In the genomic region with DNA sequence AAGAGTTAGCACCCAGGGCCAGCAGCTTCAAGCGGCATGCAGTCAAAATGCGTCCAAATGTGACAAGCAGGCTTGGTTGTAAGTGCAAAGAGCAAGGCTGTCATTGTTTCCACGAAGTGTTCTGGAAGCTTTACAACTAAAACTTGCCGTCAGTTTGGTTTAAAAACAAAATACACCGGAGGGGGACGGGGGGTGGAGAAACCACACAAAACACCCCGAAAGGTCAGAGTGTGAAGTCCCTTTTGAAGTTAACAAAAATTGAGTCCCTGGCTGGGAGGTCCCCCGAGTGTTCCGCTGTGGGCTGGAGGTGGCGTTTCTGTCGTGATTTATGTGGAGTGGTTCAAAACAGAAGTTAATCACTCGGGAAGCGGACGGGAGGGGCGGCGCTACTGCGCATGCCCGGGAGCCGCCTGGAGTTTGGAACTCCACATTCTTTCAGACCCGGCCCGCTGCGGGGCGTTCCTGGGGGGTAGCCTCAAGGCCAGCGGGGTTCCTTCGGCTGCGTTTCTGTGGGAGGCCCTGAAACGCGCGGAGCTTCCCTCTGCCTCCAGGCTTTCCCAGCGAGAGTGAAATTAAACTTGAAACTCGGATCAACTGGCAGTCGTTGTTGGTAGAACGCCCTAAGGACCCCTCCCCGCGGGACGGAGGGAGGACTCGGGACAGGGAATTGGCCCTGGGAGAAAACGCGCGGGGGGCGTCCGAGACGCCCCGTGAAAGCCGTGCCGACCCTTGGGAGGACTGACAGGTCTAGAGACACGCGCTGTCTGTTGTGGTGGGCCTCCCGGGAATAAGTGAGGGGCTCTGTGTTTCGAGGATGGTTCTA, we compare ENCODE assay signal across 1 cellular context.
TF ChIP-seq lines count a peak whose summit lies in the region.

No MANE protein-coding gene starts in this region.

TF ChIP-seq in K562, 482 proteins besides CTCF, POLR2A, EP300 and RAD21 (continued from another document and continues in another):
- TF ChIP-seq, protein P1, sequence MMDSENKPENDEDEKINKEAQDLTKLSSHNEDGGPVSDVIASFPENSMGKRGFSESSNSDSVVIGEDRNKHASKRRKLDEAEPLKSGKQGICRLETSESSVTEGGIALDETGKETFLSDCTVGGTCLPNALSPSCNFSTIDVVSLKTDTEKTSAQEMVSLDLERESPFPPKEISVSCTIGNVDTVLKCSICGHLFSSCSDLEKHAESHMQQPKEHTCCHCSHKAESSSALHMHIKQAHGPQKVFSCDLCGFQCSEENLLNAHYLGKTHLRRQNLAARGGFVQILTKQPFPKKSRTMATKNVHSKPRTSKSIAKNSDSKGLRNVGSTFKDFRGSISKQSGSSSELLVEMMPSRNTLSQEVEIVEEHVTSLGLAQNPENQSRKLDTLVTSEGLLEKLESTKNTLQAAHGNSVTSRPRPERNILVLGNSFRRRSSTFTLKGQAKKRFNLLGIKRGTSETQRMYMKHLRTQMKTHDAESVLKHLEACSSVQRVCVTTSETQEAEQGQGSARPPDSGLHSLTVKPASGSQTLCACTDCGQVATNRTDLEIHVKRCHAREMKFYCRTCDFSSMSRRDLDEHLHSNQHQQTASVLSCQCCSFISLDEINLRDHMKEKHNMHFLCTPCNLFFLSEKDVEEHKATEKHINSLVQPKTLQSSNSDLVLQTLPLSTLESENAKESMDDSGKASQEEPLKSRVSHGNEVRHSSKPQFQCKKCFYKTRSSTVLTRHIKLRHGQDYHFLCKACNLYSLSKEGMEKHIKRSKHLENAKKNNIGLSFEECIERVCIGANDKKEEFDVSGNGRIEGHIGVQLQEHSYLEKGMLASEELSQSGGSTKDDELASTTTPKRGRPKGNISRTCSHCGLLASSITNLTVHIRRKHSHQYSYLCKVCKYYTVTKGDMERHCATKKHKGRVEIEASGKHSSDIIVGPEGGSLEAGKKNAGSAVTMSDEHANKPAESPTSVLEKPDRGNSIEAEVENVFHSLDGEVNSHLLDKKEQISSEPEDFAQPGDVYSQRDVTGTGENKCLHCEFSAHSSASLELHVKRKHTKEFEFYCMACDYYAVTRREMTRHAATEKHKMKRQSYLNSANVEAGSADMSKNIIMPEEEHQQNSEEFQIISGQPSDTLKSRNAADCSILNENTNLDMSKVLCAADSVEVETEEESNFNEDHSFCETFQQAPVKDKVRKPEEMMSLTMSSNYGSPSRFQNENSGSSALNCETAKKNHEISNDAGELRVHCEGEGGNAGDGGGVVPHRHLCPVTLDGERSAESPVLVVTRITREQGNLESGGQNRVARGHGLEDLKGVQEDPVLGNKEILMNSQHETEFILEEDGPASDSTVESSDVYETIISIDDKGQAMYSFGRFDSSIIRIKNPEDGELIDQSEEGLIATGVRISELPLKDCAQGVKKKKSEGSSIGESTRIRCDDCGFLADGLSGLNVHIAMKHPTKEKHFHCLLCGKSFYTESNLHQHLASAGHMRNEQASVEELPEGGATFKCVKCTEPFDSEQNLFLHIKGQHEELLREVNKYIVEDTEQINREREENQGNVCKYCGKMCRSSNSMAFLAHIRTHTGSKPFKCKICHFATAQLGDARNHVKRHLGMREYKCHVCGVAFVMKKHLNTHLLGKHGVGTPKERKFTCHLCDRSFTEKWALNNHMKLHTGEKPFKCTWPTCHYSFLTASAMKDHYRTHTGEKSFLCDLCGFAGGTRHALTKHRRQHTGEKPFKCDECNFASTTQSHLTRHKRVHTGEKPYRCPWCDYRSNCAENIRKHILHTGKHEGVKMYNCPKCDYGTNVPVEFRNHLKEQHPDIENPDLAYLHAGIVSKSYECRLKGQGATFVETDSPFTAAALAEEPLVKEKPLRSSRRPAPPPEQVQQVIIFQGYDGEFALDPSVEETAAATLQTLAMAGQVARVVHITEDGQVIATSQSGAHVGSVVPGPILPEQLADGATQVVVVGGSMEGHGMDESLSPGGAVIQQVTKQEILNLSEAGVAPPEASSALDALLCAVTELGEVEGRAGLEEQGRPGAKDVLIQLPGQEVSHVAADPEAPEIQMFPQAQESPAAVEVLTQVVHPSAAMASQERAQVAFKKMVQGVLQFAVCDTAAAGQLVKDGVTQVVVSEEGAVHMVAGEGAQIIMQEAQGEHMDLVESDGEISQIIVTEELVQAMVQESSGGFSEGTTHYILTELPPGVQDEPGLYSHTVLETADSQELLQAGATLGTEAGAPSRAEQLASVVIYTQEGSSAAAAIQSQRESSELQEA (IDR thresholded peaks at IDR 0.05; ENCODE audit: low read depth) = no peak
- TF ChIP-seq HNRNPLL (IDR thresholded peaks at IDR 0.05; ENCODE audit: low read depth, low read length, poor library complexity, severe bottlenecking) = no peak
- TF ChIP-seq FOSL1 (tag; conservative IDR thresholded peaks at IDR 0.05) = no peak
- TF ChIP-seq ZNF449 (CRISPR knock-in tag; IDR thresholded peaks at IDR 0.05) = no peak
- TF ChIP-seq HDAC1 (IDR thresholded peaks at IDR 0.05) = no peak
- TF ChIP-seq CBX3 (IDR thresholded peaks at IDR 0.05; ENCODE audit: borderline replicate concordance in 1 of 2, low read length in 2 of 2) = no peak; a peak in 1 of 3 replicates
- no peak for TF ChIP-seq ZNF589 (CRISPR knock-in tag; IDR thresholded peaks at IDR 0.05; ENCODE audit: low read depth)
- TF ChIP-seq PRMT5 (CRISPR knock-in tag; IDR thresholded peaks at IDR 0.05) = 0 out of 2 replicates have a peak, but pooled peaks have one; percentile 24
- TF ChIP-seq ZNF184 (CRISPR knock-in tag; IDR thresholded peaks at IDR 0.05) = no peak
- TF ChIP-seq KDM2B (CRISPR knock-in tag; IDR thresholded peaks at IDR 0.05) = peak; percentile 16
- TF ChIP-seq POLR2AphosphoS2 (IDR thresholded peaks at IDR 0.05; ENCODE audit: low read length) = peak; percentile 76; the same call in 1 of the 2 replicates
- peak; percentile 59 to 74 for TF ChIP-seq MAZ (CRISPR knock-in tag; conservative IDR thresholded peaks at IDR 0.05 in 1 of 2, IDR thresholded peaks at IDR 0.05 in 1 of 2)
- no peak for TF ChIP-seq TSC22D4 (tag; IDR thresholded peaks at IDR 0.05)
- TF ChIP-seq ZNF785 (CRISPR knock-in tag; IDR thresholded peaks at IDR 0.05) = no peak
- no peak for TF ChIP-seq SRSF9 (IDR thresholded peaks at IDR 0.05; ENCODE audit: borderline replicate concordance, low read depth, low read length)
- no peak for TF ChIP-seq POU5F1 (IDR thresholded peaks at IDR 0.05; ENCODE audit: borderline replicate concordance, low read depth, low read length, partially characterized antibody)
- TF ChIP-seq, protein P2, sequence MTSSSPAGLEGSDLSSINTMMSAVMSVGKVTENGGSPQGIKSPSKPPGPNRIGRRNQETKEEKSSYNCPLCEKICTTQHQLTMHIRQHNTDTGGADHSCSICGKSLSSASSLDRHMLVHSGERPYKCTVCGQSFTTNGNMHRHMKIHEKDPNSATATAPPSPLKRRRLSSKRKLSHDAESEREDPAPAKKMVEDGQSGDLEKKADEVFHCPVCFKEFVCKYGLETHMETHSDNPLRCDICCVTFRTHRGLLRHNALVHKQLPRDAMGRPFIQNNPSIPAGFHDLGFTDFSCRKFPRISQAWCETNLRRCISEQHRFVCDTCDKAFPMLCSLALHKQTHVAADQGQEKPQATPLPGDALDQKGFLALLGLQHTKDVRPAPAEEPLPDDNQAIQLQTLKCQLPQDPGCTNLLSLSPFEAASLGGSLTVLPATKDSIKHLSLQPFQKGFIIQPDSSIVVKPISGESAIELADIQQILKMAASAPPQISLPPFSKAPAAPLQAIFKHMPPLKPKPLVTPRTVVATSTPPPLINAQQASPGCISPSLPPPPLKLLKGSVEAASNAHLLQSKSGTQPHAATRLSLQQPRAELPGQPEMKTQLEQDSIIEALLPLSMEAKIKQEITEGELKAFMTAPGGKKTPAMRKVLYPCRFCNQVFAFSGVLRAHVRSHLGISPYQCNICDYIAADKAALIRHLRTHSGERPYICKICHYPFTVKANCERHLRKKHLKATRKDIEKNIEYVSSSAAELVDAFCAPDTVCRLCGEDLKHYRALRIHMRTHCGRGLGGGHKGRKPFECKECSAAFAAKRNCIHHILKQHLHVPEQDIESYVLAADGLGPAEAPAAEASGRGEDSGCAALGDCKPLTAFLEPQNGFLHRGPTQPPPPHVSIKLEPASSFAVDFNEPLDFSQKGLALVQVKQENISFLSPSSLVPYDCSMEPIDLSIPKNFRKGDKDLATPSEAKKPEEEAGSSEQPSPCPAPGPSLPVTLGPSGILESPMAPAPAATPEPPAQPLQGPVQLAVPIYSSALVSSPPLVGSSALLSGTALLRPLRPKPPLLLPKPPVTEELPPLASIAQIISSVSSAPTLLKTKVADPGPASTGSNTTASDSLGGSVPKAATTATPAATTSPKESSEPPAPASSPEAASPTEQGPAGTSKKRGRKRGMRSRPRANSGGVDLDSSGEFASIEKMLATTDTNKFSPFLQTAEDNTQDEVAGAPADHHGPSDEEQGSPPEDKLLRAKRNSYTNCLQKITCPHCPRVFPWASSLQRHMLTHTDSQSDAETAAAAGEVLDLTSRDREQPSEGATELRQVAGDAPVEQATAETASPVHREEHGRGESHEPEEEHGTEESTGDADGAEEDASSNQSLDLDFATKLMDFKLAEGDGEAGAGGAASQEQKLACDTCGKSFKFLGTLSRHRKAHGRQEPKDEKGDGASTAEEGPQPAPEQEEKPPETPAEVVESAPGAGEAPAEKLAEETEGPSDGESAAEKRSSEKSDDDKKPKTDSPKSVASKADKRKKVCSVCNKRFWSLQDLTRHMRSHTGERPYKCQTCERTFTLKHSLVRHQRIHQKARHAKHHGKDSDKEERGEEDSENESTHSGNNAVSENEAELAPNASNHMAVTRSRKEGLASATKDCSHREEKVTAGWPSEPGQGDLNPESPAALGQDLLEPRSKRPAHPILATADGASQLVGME (CRISPR knock-in tag; IDR thresholded peaks at IDR 0.05) = 0 out of 2 replicates have a peak, but pooled peaks have one; percentile 28
- no peak for TF ChIP-seq ZNF124 (CRISPR knock-in tag; IDR thresholded peaks at IDR 0.05)
- TF ChIP-seq ZNF280A (IDR thresholded peaks at IDR 0.05; ENCODE audit: low read depth, partially characterized antibody) = no peak
- TF ChIP-seq ARID2 (IDR thresholded peaks at IDR 0.05) = no peak
- TF ChIP-seq ZSCAN32 (CRISPR knock-in tag; IDR thresholded peaks at IDR 0.05) = no peak; the same call in 1 of the 2 replicates
- TF ChIP-seq, protein P3, sequence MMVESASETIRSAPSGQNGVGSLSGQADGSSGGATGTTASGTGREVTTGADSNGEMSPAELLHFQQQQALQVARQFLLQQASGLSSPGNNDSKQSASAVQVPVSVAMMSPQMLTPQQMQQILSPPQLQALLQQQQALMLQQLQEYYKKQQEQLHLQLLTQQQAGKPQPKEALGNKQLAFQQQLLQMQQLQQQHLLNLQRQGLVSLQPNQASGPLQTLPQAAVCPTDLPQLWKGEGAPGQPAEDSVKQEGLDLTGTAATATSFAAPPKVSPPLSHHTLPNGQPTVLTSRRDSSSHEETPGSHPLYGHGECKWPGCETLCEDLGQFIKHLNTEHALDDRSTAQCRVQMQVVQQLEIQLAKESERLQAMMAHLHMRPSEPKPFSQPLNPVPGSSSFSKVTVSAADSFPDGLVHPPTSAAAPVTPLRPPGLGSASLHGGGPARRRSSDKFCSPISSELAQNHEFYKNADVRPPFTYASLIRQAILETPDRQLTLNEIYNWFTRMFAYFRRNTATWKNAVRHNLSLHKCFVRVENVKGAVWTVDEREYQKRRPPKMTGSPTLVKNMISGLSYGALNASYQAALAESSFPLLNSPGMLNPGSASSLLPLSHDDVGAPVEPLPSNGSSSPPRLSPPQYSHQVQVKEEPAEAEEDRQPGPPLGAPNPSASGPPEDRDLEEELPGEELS (CRISPR knock-in tag; IDR thresholded peaks at IDR 0.05; ENCODE audit: borderline replicate concordance) = no peak
- no peak for TF ChIP-seq ATF7 (IDR thresholded peaks at IDR 0.05)
- no peak for TF ChIP-seq ZNF583 (CRISPR knock-in tag; IDR thresholded peaks at IDR 0.05)
- no peak for TF ChIP-seq SMC3 (conservative IDR thresholded peaks at IDR 0.05; ENCODE audit: insufficient read depth, low read depth, low read length)
- TF ChIP-seq, protein P4, sequence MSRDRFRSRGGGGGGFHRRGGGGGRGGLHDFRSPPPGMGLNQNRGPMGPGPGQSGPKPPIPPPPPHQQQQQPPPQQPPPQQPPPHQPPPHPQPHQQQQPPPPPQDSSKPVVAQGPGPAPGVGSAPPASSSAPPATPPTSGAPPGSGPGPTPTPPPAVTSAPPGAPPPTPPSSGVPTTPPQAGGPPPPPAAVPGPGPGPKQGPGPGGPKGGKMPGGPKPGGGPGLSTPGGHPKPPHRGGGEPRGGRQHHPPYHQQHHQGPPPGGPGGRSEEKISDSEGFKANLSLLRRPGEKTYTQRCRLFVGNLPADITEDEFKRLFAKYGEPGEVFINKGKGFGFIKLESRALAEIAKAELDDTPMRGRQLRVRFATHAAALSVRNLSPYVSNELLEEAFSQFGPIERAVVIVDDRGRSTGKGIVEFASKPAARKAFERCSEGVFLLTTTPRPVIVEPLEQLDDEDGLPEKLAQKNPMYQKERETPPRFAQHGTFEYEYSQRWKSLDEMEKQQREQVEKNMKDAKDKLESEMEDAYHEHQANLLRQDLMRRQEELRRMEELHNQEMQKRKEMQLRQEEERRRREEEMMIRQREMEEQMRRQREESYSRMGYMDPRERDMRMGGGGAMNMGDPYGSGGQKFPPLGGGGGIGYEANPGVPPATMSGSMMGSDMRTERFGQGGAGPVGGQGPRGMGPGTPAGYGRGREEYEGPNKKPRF (IDR thresholded peaks at IDR 0.05; ENCODE audit: low read depth, low read length) = no peak
- TF ChIP-seq GABPA (tag; conservative IDR thresholded peaks at IDR 0.05; ENCODE audit: low read depth) = no peak
- TF ChIP-seq HIVEP1 (CRISPR knock-in tag; IDR thresholded peaks at IDR 0.05) = no peak
- peak; percentile 29; the same call in 1 of the 2 replicates for TF ChIP-seq DMBX1 (CRISPR knock-in tag; IDR thresholded peaks at IDR 0.05; ENCODE audit: borderline replicate concordance)
- TF ChIP-seq NFRKB (IDR thresholded peaks at IDR 0.05; ENCODE audit: low read depth) = no peak
- no peak for TF ChIP-seq ZNF551 (CRISPR knock-in tag; IDR thresholded peaks at IDR 0.05)
- no peak for TF ChIP-seq RFX7 (CRISPR knock-in tag; IDR thresholded peaks at IDR 0.05)
- no peak for TF ChIP-seq MCM3 (IDR thresholded peaks at IDR 0.05)
- TF ChIP-seq TRIM24 (IDR thresholded peaks at IDR 0.05) = no peak
- TF ChIP-seq ASH1L (IDR thresholded peaks at IDR 0.05; ENCODE audit: borderline replicate concordance, low read depth, partially characterized antibody) = no peak
- 0 out of 2 replicates have a peak, but pooled peaks have one; percentile 31 for TF ChIP-seq ZNF696 (CRISPR knock-in tag; conservative IDR thresholded peaks at IDR 0.05)
